ENCODE assay signal across 3 cellular contexts in genomic region chr6:166453651-166454050, GRCh38.
"Had no signal": no experiment of that assay in that cellular context is flagged by ENCODE, and none has a peak within 500 bp of the region (broad histone marks: within the 10 kb centered on the region; RNA-seq: fewer than 3 reads in every experiment).

No MANE protein-coding gene starts in this region.

- H3K4me3 ChIP-seq: GM12878 had no signal

- DNase-seq: GDM1, GF-D8 had no signal

- ATAC-seq: GM12878 had no signal
